1 cellular context compared by ENCODE assay signal in genomic region chr1:235206533-235207201, GRCh38.
TF ChIP-seq lines count a peak whose summit lies in the region.

No MANE protein-coding gene starts in this region.

TF ChIP-seq in SK-N-SH treated with all-trans-retinoic acid at 6 μM for 48 hours, 23 proteins besides CTCF, POLR2A, EP300 and RAD21 (continued from another document):
- TF ChIP-seq, protein P1, sequence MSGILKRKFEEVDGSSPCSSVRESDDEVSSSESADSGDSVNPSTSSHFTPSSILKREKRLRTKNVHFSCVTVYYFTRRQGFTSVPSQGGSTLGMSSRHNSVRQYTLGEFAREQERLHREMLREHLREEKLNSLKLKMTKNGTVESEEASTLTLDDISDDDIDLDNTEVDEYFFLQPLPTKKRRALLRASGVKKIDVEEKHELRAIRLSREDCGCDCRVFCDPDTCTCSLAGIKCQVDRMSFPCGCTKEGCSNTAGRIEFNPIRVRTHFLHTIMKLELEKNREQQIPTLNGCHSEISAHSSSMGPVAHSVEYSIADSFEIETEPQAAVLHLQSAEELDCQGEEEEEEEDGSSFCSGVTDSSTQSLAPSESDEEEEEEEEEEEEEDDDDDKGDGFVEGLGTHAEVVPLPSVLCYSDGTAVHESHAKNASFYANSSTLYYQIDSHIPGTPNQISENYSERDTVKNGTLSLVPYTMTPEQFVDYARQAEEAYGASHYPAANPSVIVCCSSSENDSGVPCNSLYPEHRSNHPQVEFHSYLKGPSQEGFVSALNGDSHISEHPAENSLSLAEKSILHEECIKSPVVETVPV (CRISPR knock-in tag; IDR thresholded peaks at IDR 0.05), result no peak
- TF ChIP-seq GLIS3 (CRISPR knock-in tag; IDR thresholded peaks at IDR 0.05) (no peak), ZC3H10 (CRISPR knock-in tag; IDR thresholded peaks at IDR 0.05) (no peak), OSR1 (CRISPR knock-in tag; IDR thresholded peaks at IDR 0.05) (no peak), CSDC2 (CRISPR knock-in tag; IDR thresholded peaks at IDR 0.05) (no peak), PATZ1 (CRISPR knock-in tag; IDR thresholded peaks at IDR 0.05; ENCODE audit: borderline replicate concordance) (no peak), ZFP30 (CRISPR knock-in tag; IDR thresholded peaks at IDR 0.05) (no peak)
